1 cellular context compared by ENCODE assay signal in genomic region chr9:24580005-24580404, GRCh38.
A peak's percentile ranks its signal among the peaks of the same experiment; 100 is the strongest.
TF ChIP-seq lines count a peak whose summit lies in the region.

No MANE protein-coding gene starts in this region.

TF ChIP-seq in GM23338, 12 proteins besides CTCF, POLR2A, EP300 and RAD21:
- peak; percentile 22; the same call in 1 of the 2 replicates for TF ChIP-seq ZNF462 (CRISPR knock-in tag; IDR thresholded peaks at IDR 0.05)
